8 cellular contexts compared by ENCODE assay signal in genomic region chr1:145962157-145963102, GRCh38. TPM values are rescaled to one million over a fixed set of nuclear protein-coding genes. Genes with fewer than 3 reads are reported as not detected.
DNase-seq lines count a peak whose midpoint lies in the region; ATAC-seq and FAIRE-seq lines count a peak whose summit lies in the region.

No MANE protein-coding gene starts in this region.

- no peak for FAIRE-seq in frontal cortex (lab: Jason Lieb, UNC)

- peaks cover 5% of the 10 kb centered on the region for H3K36me3 ChIP-seq in BLaER1

- peaks cover 34% of the 10 kb centered on the region for H3K27me3 ChIP-seq in BLaER1

- H3K9me3 ChIP-seq in BLaER1: peaks cover 7% of the 10 kb centered on the region

- in situ Hi-C loops in KBM-7 (cut with MboI; ENCODE audit: low pct_unique_long_range_greater_than_20kb, low sequenced_read_pairs): no loop called here

- peaks cover 0 to 5% of the 10 kb centered on the region in 2 donors for H3K36me3 Mint-ChIP-seq in activated T-cell treated with anti-CD3 and anti-CD28 coated beads, Interleukin-2, amount 50 U/mL, for 72 hours (ENCODE audit: insufficient read depth in 2 of 2)

- peaks cover 64% of the 10 kb centered on the region for H3K4me1 ChIP-seq in BLaER1

- peak overlapping the region; percentile 79 for H3K4me3 ChIP-seq in BLaER1

- peak overlapping the region; percentile 90 to 94 for H3K4me3 Mint-ChIP-seq in activated T-cell treated with anti-CD3 and anti-CD28 coated beads, Interleukin-2, amount 50 U/mL, for 72 hours

- peak overlapping the region; percentile 76 for H3K9ac ChIP-seq in BLaER1

- H3K9me3 Mint-ChIP-seq in activated T-cell treated with anti-CD3 and anti-CD28 coated beads, Interleukin-2, amount 50 U/mL, for 72 hours: no peaks in the 10 kb centered on the region

- DNase-seq in M059J (ENCODE audit: low read depth) (peak; percentile 43), frontal cortex (ENCODE audit: low spot score in 2 of 2) (peak; percentile 79 to 81), occipital lobe (lab: John Stamatoyannopoulos, UW) (peak; percentile 76), cortex of kidney (lab: John Stamatoyannopoulos, UW) (no peak), KBM-7 (no peak), SKM-1 treated with dmso at 0.1 percent for 144 hours (lab: John Stamatoyannopoulos, UW; ENCODE audit: unreplicated experiment) (no peak)
- peak; percentile 31 to 32 for DNase-seq in activated T-cell treated with anti-CD3 and anti-CD28 coated beads, Interleukin-2, amount 50 U/mL, for 72 hours

- H3K27ac Mint-ChIP-seq in activated T-cell treated with anti-CD3 and anti-CD28 coated beads, Interleukin-2, amount 50 U/mL, for 72 hours: peak overlapping the region; percentile 94

- no peaks in the 10 kb centered on the region for H3K27me3 Mint-ChIP-seq in activated T-cell treated with anti-CD3 and anti-CD28 coated beads, Interleukin-2, amount 50 U/mL, for 72 hours (ENCODE audit: low read depth)

- peak overlapping the region; percentile 99 for H3K4me2 ChIP-seq in BLaER1

- no peaks in the 10 kb centered on the region for H4K20me1 ChIP-seq in BLaER1

- ATAC-seq in activated T-cell treated with anti-CD3 and anti-CD28 coated beads, Interleukin-2, amount 50 U/mL, for 72 hours (replicated peaks in 1 of 2): no peak

- peaks cover 58% of the 10 kb centered on the region for H3K4me1 Mint-ChIP-seq in activated T-cell treated with anti-CD3 and anti-CD28 coated beads, Interleukin-2, amount 50 U/mL, for 72 hours (ENCODE audit: low read depth)

- H3K27ac ChIP-seq in BLaER1: no peak overlapping the region

RNA-seq across cellular contexts. Expression of gene ANKRD34A, which starts 1.9 kb away (rescaled TPM):
- total RNA-seq in M059J (2014; rRNA removed; shearing (Covaris generic)): 0.59 and 1.7 TPM in 2 replicates
- total RNA-seq in activated T-cell treated with anti-CD3 and anti-CD28 coated beads, Interleukin-2, amount 50 U/mL, for 72 hours: 1 to 10 TPM; 2.6 to 3.6 TPM
- total RNA-seq in frontal cortex (1.6 TPM), occipital lobe (2.2 TPM)

RNA-seq across cellular contexts. Expression of gene POLR3GL, which starts 2.1 kb away (rescaled TPM):
- total RNA-seq in M059J (2014; rRNA removed; shearing (Covaris generic)): 23.1 and 28.9 TPM in 2 replicates
- total RNA-seq in activated T-cell treated with anti-CD3 and anti-CD28 coated beads, Interleukin-2, amount 50 U/mL, for 72 hours: 10 to 100 TPM; 32.5 to 36.1 TPM
- total RNA-seq in frontal cortex (14.7 TPM), occipital lobe (16.2 TPM)

RNA-seq across cellular contexts. Expression of gene LIX1L, which starts 4.6 kb away (rescaled TPM):
- total RNA-seq in M059J (2014; rRNA removed; shearing (Covaris generic)): 24.7 and 39.2 TPM in 2 replicates
- 10 to 100 TPM; 36.9 to 39.5 TPM for total RNA-seq in activated T-cell treated with anti-CD3 and anti-CD28 coated beads, Interleukin-2, amount 50 U/mL, for 72 hours
- total RNA-seq in frontal cortex (17.1 TPM), occipital lobe (22.1 TPM)

RNA-seq across cellular contexts. Expression of gene TXNIP, which starts 33.9 kb away (rescaled TPM):
- total RNA-seq in M059J (2014; rRNA removed; shearing (Covaris generic)): 651 and 749 TPM in 2 replicates
- total RNA-seq in activated T-cell treated with anti-CD3 and anti-CD28 coated beads, Interleukin-2, amount 50 U/mL, for 72 hours: 100 to 1,000 TPM; 141 to 212 TPM
- 125 TPM for total RNA-seq in frontal cortex
- total RNA-seq in occipital lobe: 317 TPM

RNA-seq across cellular contexts. Expression of gene RBM8A, which starts 35.1 kb away (rescaled TPM):
- total RNA-seq in M059J (2014; rRNA removed; shearing (Covaris generic)): 305 and 317 TPM in 2 replicates
- 100 to 1,000 TPM; 238 to 244 TPM for total RNA-seq in activated T-cell treated with anti-CD3 and anti-CD28 coated beads, Interleukin-2, amount 50 U/mL, for 72 hours
- total RNA-seq in frontal cortex (81.1 TPM), occipital lobe (81.6 TPM)

Comparison
In these comparisons a context has a peak if more than half of its experiments do, and no peak if none do; other contexts are left out.
1. DNase-seq: peak in M059J (single experiment), activated T-cell treated with anti-CD3 and anti-CD28 coated beads, Interleukin-2, amount 50 U/mL, for 72 hours (2 of 2), frontal cortex (2 of 2) and occipital lobe (single experiment); none in cortex of kidney (single experiment), KBM-7 (single experiment) and SKM-1 treated with dmso at 0.1 percent for 144 hours (single experiment).